Comparison of ENCODE assay signal across 1 cellular context in the genomic region with DNA sequence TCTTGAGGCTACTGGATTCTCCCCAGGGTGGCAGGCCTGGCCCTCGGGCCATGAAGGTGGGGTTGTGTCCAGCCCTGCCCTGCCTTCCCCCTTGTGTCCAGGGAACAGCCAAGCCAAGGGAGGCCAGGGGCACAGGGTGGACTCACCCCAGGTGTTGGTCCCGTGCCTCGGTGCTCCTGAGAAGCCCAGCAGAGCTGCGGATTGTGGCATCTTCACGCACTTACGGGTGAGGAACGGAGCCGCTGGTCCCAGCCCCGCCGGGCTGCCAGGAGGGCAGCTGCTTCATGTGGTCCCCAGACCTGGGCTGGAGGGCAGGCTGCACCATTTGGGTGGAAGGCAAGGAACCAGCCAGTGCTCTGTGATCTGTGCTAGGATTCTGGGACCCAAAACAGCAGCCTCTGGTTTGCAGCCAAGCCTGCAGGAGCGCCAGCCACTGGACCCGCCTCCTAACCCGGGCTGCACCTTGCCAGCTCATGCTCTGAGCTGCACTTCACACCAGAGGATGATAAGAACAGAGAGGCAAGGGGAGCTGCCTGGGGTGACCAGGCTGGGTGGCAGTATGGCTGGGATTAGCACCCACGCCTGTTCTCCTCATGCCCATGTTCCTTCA.
TF ChIP-seq lines count a peak whose summit lies in the region.

No MANE protein-coding gene starts in this region.

TF ChIP-seq in IMR-90, 13 proteins besides CTCF, POLR2A, EP300 and RAD21:
- TF ChIP-seq MAZ (IDR thresholded peaks at IDR 0.05; ENCODE audit: borderline replicate concordance, low read depth, low read length), result no peak
- TF ChIP-seq MAFK (IDR thresholded peaks at IDR 0.05; ENCODE audit: low read depth, low read length), result no peak
- no peak for TF ChIP-seq BHLHE40 (IDR thresholded peaks at IDR 0.05; ENCODE audit: low read depth, low read length)
- no peak for TF ChIP-seq FOS (IDR thresholded peaks at IDR 0.05; ENCODE audit: low read depth, low read length)
- TF ChIP-seq MXI1 (IDR thresholded peaks at IDR 0.05; ENCODE audit: borderline replicate concordance, low read depth, low read length), result no peak
- no peak for TF ChIP-seq CHD1 (IDR thresholded peaks at IDR 0.05; ENCODE audit: low read depth, low read length)
- TF ChIP-seq, protein P1, sequence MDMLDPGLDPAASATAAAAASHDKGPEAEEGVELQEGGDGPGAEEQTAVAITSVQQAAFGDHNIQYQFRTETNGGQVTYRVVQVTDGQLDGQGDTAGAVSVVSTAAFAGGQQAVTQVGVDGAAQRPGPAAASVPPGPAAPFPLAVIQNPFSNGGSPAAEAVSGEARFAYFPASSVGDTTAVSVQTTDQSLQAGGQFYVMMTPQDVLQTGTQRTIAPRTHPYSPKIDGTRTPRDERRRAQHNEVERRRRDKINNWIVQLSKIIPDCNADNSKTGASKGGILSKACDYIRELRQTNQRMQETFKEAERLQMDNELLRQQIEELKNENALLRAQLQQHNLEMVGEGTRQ (IDR thresholded peaks at IDR 0.05; ENCODE audit: low read depth, low read length), result no peak
- no peak for TF ChIP-seq CEBPB (IDR thresholded peaks at IDR 0.05; ENCODE audit: low read depth, low read length)
- no peak for TF ChIP-seq NFE2L2 (IDR thresholded peaks at IDR 0.05; ENCODE audit: low read depth, low read length)
- TF ChIP-seq RFX5 (IDR thresholded peaks at IDR 0.05; ENCODE audit: low read depth, low read length), result no peak
- no peak for TF ChIP-seq SMC3 (IDR thresholded peaks at IDR 0.05; ENCODE audit: low read depth, low read length)
- TF ChIP-seq, protein P2, sequence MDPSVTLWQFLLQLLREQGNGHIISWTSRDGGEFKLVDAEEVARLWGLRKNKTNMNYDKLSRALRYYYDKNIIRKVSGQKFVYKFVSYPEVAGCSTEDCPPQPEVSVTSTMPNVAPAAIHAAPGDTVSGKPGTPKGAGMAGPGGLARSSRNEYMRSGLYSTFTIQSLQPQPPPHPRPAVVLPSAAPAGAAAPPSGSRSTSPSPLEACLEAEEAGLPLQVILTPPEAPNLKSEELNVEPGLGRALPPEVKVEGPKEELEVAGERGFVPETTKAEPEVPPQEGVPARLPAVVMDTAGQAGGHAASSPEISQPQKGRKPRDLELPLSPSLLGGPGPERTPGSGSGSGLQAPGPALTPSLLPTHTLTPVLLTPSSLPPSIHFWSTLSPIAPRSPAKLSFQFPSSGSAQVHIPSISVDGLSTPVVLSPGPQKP (IDR thresholded peaks at IDR 0.05; ENCODE audit: borderline replicate concordance, low read depth, low read length), result no peak
- TF ChIP-seq RCOR1 (IDR thresholded peaks at IDR 0.05; ENCODE audit: insufficient replicate concordance, low read length), result no peak
